In genomic region chr9:6566409-6567139, GRCh38 we compare ENCODE assay signal across 8 cellular contexts.
DNase-seq lines count a peak whose midpoint lies in the region; ATAC-seq and TF ChIP-seq lines count a peak whose summit lies in the region.

No MANE protein-coding gene starts in this region.

- no peak overlapping the region for H3K4me3 ChIP-seq in esophagus squamous epithelium
- H3K4me3 ChIP-seq in WERI-Rb-1 (ENCODE audit: low read depth, low read length): no peak overlapping the region

- peak; percentile 83 for ATAC-seq in GM21529 (IDR thresholded peaks at IDR 0.05; ENCODE audit: unreplicated experiment)

- no peak for TF ChIP-seq POLR2A in esophagus squamous epithelium (IDR thresholded peaks at IDR 0.05)

- intact Hi-C loops in esophagus squamous epithelium (cut with DNase I): loop anchor here (5.0 kb wide), 1 partner anchor 209 kb away; no protein-coding TSS in a partner anchor

- 26 to 29% methylated on average over 9 to 10 of the region's 10 CpGs for WGBS in esophagus squamous epithelium, 2 donors

- H3K9me3 ChIP-seq in esophagus squamous epithelium (no peaks in the 10 kb centered on the region), WERI-Rb-1 (ENCODE audit: severe bottlenecking) (no peaks in the 10 kb centered on the region)

- TF ChIP-seq CTCF in esophagus squamous epithelium (IDR thresholded peaks at IDR 0.05) (no peak), WERI-Rb-1 (IDR thresholded peaks at IDR 0.05; ENCODE audit: low read depth, low read length) (no peak)

- H3K36me3 ChIP-seq in esophagus squamous epithelium: no peaks in the 10 kb centered on the region
- H3K36me3 ChIP-seq in WERI-Rb-1: no peaks in the 10 kb centered on the region

- peaks cover 5 to 33% (median 22%) of the 10 kb centered on the region in 3 donors for H3K4me1 ChIP-seq in esophagus squamous epithelium

- no peaks in the 10 kb centered on the region for H3K27me3 ChIP-seq in esophagus squamous epithelium
- no peaks in the 10 kb centered on the region for H3K27me3 ChIP-seq in WERI-Rb-1 (ENCODE audit: insufficient read depth, low read depth, severe bottlenecking)

- H3K27ac ChIP-seq in esophagus squamous epithelium: peak overlapping the region; percentile 39 to 78 (median 54)
- no peak overlapping the region for H3K27ac ChIP-seq in WERI-Rb-1

- DNase-seq in 8988T (peak; percentile 39), SW480 (ENCODE audit: low spot score) (peak; percentile 85), esophagus squamous epithelium (lab: John Stamatoyannopoulos, UW) (no peak), WERI-Rb-1 (no peak), NCI-H510A (lab: John Stamatoyannopoulos, UW) (no peak), NCI-H748 treated with DMSO at 0.1 percent for 48 hours (lab: John Stamatoyannopoulos, UW) (no peak)
- DNase-seq in stimulated activated CD8-positive, alpha-beta memory T cell treated with anti-CD3 and anti-CD28 coated beads, Interleukin-4, amount 100 ng/mL, for 24 hours (ENCODE audit: low read depth): peak; percentile 1

Comparison
In these comparisons a context has a peak if more than half of its experiments do, and no peak if none do; other contexts are left out.
1. DNase-seq: peak in 8988T (single experiment), SW480 (single experiment) and stimulated activated CD8-positive, alpha-beta memory T cell treated with anti-CD3 and anti-CD28 coated beads, Interleukin-4, amount 100 ng/mL, for 24 hours (single experiment); none in esophagus squamous epithelium (single experiment), WERI-Rb-1 (single experiment), NCI-H510A (single experiment) and NCI-H748 treated with DMSO at 0.1 percent for 48 hours (single experiment).